In the genomic region with DNA sequence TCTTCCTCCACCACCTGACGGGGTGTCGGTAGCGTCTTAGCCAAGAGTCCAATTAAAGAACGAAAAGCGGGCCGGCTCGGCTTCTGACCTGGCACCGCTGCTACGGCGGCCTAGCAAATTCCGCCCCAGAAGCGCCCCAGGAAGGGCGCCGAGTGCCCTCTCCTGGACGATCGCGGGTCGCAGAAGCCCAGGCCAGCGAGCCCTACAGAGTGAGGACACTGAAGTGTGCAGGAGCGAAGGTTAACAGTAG, we compare ENCODE assay signal across 6 cellular contexts. TPM values are rescaled to one million over a fixed set of nuclear protein-coding genes. Genes with fewer than 3 reads are reported as not detected.
DNase-seq lines count a peak whose midpoint lies in the region; ATAC-seq and TF ChIP-seq lines count a peak whose summit lies in the region.

No MANE protein-coding gene starts in this region.

- TF ChIP-seq CTCF in brain (conservative IDR thresholded peaks at IDR 0.05) (no peak), nephron progenitor cell (IDR thresholded peaks at IDR 0.05) (no peak)

- H3K36me3 ChIP-seq in BLaER1, result peaks cover 23% of the 10 kb centered on the region

- H3K9me3 Mint-ChIP-seq in brain (peaks cover 0 to 2% (median 0%) of the 10 kb centered on the region in 5 experiments), nephron progenitor cell (no peaks in the 10 kb centered on the region)

- H3K9ac ChIP-seq in BLaER1, result peak overlapping the region; percentile 95

- H3K4me3 Mint-ChIP-seq in brain, result peak overlapping the region; percentile 91 to 96 (median 93)
- H3K4me3 Mint-ChIP-seq in nephron progenitor cell, result peak overlapping the region; percentile 91

- peaks cover 36% of the 10 kb centered on the region for H3K4me1 Mint-ChIP-seq in brain
- peaks cover 35% of the 10 kb centered on the region for H3K4me1 Mint-ChIP-seq in nephron progenitor cell

- no peak for DNase-seq in nephron progenitor cell
- DNase-seq in NCI-H748 (lab: John Stamatoyannopoulos, UW; ENCODE audit: unreplicated experiment), result no peak

- peaks cover 36% of the 10 kb centered on the region for H4K20me1 ChIP-seq in BLaER1

- peak overlapping the region; percentile 95 for H3K27ac ChIP-seq in BLaER1

- H3K27me3 Mint-ChIP-seq in brain (peaks cover 15% of the 10 kb centered on the region), nephron progenitor cell (ENCODE audit: low read depth, poor library complexity) (peaks cover 35% of the 10 kb centered on the region)

- ATAC-seq in HG02623 (IDR thresholded peaks at IDR 0.05; ENCODE audit: unreplicated experiment) (peak; percentile 11), HG03432 (IDR thresholded peaks at IDR 0.05; ENCODE audit: unreplicated experiment) (no peak)

- H3K27ac Mint-ChIP-seq in brain, result peak overlapping the region; percentile 92 to 99 (median 98)
- peak overlapping the region; percentile 90 for H3K27ac Mint-ChIP-seq in nephron progenitor cell

- no peaks in the 10 kb centered on the region for H3K9me3 ChIP-seq in BLaER1

- H3K4me1 ChIP-seq in BLaER1, result peaks cover 49% of the 10 kb centered on the region

- peak overlapping the region; percentile 76 for H3K4me3 ChIP-seq in BLaER1

- H3K27me3 ChIP-seq in BLaER1, result 0 out of 2 replicates have a peak, but pooled peaks cover 3% of the 10 kb centered on the region

- H3K36me3 Mint-ChIP-seq in brain (peaks cover 6% of the 10 kb centered on the region), nephron progenitor cell (ENCODE audit: low read depth) (peaks cover 5% of the 10 kb centered on the region)

- H3K4me2 ChIP-seq in BLaER1, result peak overlapping the region; percentile 97

RNA-seq across cellular contexts. Expression of gene KMT2B, which starts 1.1 kb away (rescaled TPM):
- polyA plus RNA-seq in brain (ENCODE audit: insufficient read depth, low read depth, low replicate concordance), result 22.3 TPM

RNA-seq across cellular contexts. Expression of gene ZBTB32, which starts 12.3 kb away (rescaled TPM):
- not detected for polyA plus RNA-seq in brain (ENCODE audit: insufficient read depth, low read depth, low replicate concordance)

RNA-seq across cellular contexts. Expression of gene IGFLR1, which starts 25.6 kb away (rescaled TPM):
- 11.2 TPM for polyA plus RNA-seq in brain (ENCODE audit: insufficient read depth, low read depth, low replicate concordance)

RNA-seq across cellular contexts. Expression of gene U2AF1L4, which starts 28.6 kb away (rescaled TPM):
- 20.6 TPM for polyA plus RNA-seq in brain (ENCODE audit: insufficient read depth, low read depth, low replicate concordance)

RNA-seq across cellular contexts. Expression of gene PSENEN, which starts 28.8 kb away (rescaled TPM):
- polyA plus RNA-seq in brain (ENCODE audit: insufficient read depth, low read depth, low replicate concordance), result 153 TPM
